Comparison of ENCODE assay signal across 11 cellular contexts in the genomic region with DNA sequence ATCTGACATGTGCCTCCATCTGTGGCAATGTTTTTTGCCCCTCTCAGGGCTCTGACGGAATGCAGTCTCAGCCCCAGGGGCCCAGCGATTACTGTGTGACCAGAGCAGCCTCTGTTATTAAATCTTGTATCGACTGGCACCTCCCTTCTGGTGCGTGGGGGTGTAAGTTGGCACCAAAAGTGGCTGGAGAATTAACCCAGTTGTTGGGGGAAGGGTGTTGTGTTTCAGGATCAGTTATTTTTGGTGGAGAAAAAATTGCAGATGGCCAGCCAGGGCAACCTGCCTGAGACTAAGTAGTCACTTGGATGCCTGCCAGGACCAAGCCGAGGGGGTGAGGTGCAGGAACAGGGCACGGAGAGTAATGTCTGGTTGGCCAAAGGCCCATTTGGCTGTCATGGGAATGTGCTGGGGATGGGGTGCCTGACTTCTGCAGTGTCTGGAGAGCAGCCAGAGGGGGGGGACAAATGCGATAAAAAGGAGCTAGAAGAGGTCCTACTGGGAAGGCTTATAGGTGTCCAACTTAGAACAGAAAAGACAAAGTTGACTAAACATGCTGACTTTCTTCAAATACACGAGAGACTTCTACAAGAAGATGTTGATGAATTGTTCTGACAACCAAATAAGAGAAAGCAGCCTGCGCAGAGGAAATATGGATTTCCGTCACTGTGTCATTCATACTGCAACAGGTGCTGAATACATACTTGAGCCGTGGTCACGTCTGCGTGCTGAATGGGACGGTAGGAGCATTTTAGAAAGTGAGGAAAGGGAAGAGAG.
DNase-seq lines count a peak whose midpoint lies in the region; ATAC-seq, FAIRE-seq and TF ChIP-seq lines count a peak whose summit lies in the region.
"Had no signal": no experiment of that assay in that cellular context is flagged by ENCODE, and none has a peak within 500 bp of the region (broad histone marks: within the 10 kb centered on the region; RNA-seq: fewer than 3 reads in every experiment).

No MANE protein-coding gene starts in this region.

- TF ChIP-seq CTCF in heart left ventricle (IDR thresholded peaks at IDR 0.05): no peak

- no peak for TF ChIP-seq POLR2A in heart left ventricle (IDR thresholded peaks at IDR 0.05)

- in situ Hi-C loops in ACHN (cut with HindIII; ENCODE audit: low pct_ligation_motif_present, low pct_unique_long_range_greater_than_20kb, low sequenced_read_pairs): no loop called here

- intact Hi-C loops in heart left ventricle (cut with DNase I): no loop called here

- no peaks in the 10 kb centered on the region for H3K9me3 Mint-ChIP-seq in stimulated activated memory B cell treated with anti-CD40 and anti-IgM and Interleukin-4, amounts not matched to agents 10 μg/mL and 1 μg/mL and 100 μg/mL, for 72 hours

- H3K27me3 ChIP-seq in MG63 (no peaks in the 10 kb centered on the region), heart left ventricle (no peaks in the 10 kb centered on the region)

- WGBS in heart left ventricle, 4 donors: 31 to 45% (median 44%) methylated on average over 14 of the region's 14 CpGs

- no peak overlapping the region for H3K27ac Mint-ChIP-seq in stimulated activated memory B cell treated with anti-CD40 and anti-IgM and Interleukin-4, amounts not matched to agents 10 μg/mL and 1 μg/mL and 100 μg/mL, for 72 hours

- H3K4me1 Mint-ChIP-seq in stimulated activated memory B cell treated with anti-CD40 and anti-IgM and Interleukin-4, amounts not matched to agents 10 μg/mL and 1 μg/mL and 100 μg/mL, for 72 hours: no peaks in the 10 kb centered on the region

- peak overlapping the region in 3 of 12 donors; percentile 15 to 40 (median 31) for H3K27ac ChIP-seq in heart left ventricle
- H3K27ac ChIP-seq: HL-60 had no signal

- H3K4me1 ChIP-seq in heart left ventricle: peaks cover 0 to 16% (median 0%) of the 10 kb centered on the region in 12 donors

- H3K9me3 ChIP-seq in MG63: no peaks in the 10 kb centered on the region
- H3K9me3 ChIP-seq in heart left ventricle: no peaks in the 10 kb centered on the region

- ATAC-seq in heart left ventricle: peak; percentile 68 to 89 (median 76)
- ATAC-seq in GM21515 (IDR thresholded peaks at IDR 0.05; ENCODE audit: unreplicated experiment): no peak
- no peak for ATAC-seq in stimulated activated memory B cell treated with anti-CD40 and anti-IgM and Interleukin-4, amounts not matched to agents 10 μg/mL and 1 μg/mL and 100 μg/mL, for 72 hours

- no peak overlapping the region for H3K4me3 Mint-ChIP-seq in stimulated activated memory B cell treated with anti-CD40 and anti-IgM and Interleukin-4, amounts not matched to agents 10 μg/mL and 1 μg/mL and 100 μg/mL, for 72 hours

- H3K4me3 ChIP-seq in MG63 (no peak overlapping the region), heart left ventricle (no peak overlapping the region)

- H3K36me3 ChIP-seq in MG63 (no peaks in the 10 kb centered on the region), heart left ventricle (no peaks in the 10 kb centered on the region)

- H3K36me3 Mint-ChIP-seq in stimulated activated memory B cell treated with anti-CD40 and anti-IgM and Interleukin-4, amounts not matched to agents 10 μg/mL and 1 μg/mL and 100 μg/mL, for 72 hours: no peaks in the 10 kb centered on the region

- no peak for FAIRE-seq in frontal cortex (lab: Jason Lieb, UNC)
- FAIRE-seq: TTC549 had no signal

- peaks cover 38% of the 10 kb centered on the region for H3K27me3 Mint-ChIP-seq in stimulated activated memory B cell treated with anti-CD40 and anti-IgM and Interleukin-4, amounts not matched to agents 10 μg/mL and 1 μg/mL and 100 μg/mL, for 72 hours

- DNase-seq in ACHN (peak; percentile 22), MG63 (peak; percentile 80), NCI-H82 treated with DMSO at 0.1 percent for 48 hours (lab: John Stamatoyannopoulos, UW; ENCODE audit: unreplicated experiment) (peak; percentile 84), heart left ventricle (peak; percentile 71 to 86 (median 76)), T-helper 1 cell (no peak), frontal cortex (ENCODE audit: low spot score in 2 of 2) (no peak)
- DNase-seq: stimulated activated CD4-positive, alpha-beta T cell treated with anti-CD3 and anti-CD28 coated beads, Interleukin-4, amount 100 ng/mL, for 1 hour had no signal

Comparison
In these comparisons a context has a peak if more than half of its experiments do, and no peak if none do; other contexts are left out.
1. DNase-seq: peak in ACHN (single experiment), MG63 (single experiment), NCI-H82 treated with DMSO at 0.1 percent for 48 hours (single experiment) and heart left ventricle (5 of 5); none in T-helper 1 cell (0 of 5) and frontal cortex (0 of 2).
2. ATAC-seq: peak in heart left ventricle (4 of 4); none in GM21515 (single experiment) and stimulated activated memory B cell treated with anti-CD40 and anti-IgM and Interleukin-4, amounts not matched to agents 10 μg/mL and 1 μg/mL and 100 μg/mL, for 72 hours (single experiment).